19 cellular contexts compared by ENCODE assay signal in the genomic region with DNA sequence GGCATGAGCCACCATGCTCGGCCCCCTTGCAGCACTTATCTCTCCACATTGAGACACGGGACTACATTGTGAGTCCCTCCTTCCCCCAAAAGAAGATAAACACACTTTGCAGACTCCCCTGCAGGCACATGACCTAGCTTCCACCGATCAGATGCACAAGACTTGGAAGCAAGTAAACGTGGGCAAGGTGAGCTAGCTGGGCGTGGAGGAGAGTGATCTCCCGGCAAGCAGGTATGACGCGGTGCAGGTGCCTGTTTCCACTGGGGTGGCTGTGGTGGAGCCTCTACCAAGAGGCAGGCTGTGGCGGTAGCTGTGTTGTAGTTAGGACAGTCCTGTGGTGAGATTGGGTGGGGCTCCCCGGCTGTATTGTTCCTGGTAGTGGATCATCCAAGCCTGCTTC. TPM values are rescaled to one million over a fixed set of nuclear protein-coding genes. Genes with fewer than 3 reads are reported as not detected.
DNase-seq lines count a peak whose midpoint lies in the region; ATAC-seq, FAIRE-seq and TF ChIP-seq lines count a peak whose summit lies in the region.
"Had no signal": no experiment of that assay in that cellular context is flagged by ENCODE, and none has a peak within 500 bp of the region (broad histone marks: within the 10 kb centered on the region; RNA-seq: fewer than 3 reads in every experiment).

No MANE protein-coding gene starts in this region.

- WGBS in small intestine, 3 donors: 40 to 74% (median 56%) methylated on average over 10 of the region's 10 CpGs

- no peak for TF ChIP-seq POLR2A in vagina (IDR thresholded peaks at IDR 0.05)

- H3K79me2 ChIP-seq in PC-3 (ENCODE audit: low read length): no peaks in the 10 kb centered on the region

- H3K9ac ChIP-seq in PC-3 (ENCODE audit: low read length) (no peak overlapping the region), colonic mucosa (ENCODE audit: low read depth in 2 of 2, low read length in 2 of 2) (no peak overlapping the region)

- no peak overlapping the region for H3K4me2 ChIP-seq in PC-3 (ENCODE audit: low read length)

- no peaks in the 10 kb centered on the region for H3K36me3 Mint-ChIP-seq in stimulated activated effector memory CD8-positive, alpha-beta T cell treated with anti-CD3 and anti-CD28 coated beads, Interleukin-12 subunit alpha, Interleukin-12 subunit beta, amount 100 ng/mL, for 72 hours

- H3K27me3 ChIP-seq in PC-3 (ENCODE audit: low read length): no peaks in the 10 kb centered on the region
- no peaks in the 10 kb centered on the region for H3K27me3 ChIP-seq in colonic mucosa
- H3K27me3 ChIP-seq in foreskin keratinocyte: no peaks in the 10 kb centered on the region
- no peaks in the 10 kb centered on the region for H3K27me3 ChIP-seq in small intestine (ENCODE audit: control insufficient read depth in 2 of 2, insufficient read depth in 2 of 2, low read length in 2 of 2)
- H3K27me3 ChIP-seq in WERI-Rb-1 (ENCODE audit: insufficient read depth, low read depth, severe bottlenecking): no peaks in the 10 kb centered on the region
- no peaks in the 10 kb centered on the region for H3K27me3 ChIP-seq in vagina
- H3K27me3 ChIP-seq: SJCRH30 had no signal

- no peaks in the 10 kb centered on the region for H4K20me1 ChIP-seq in PC-3 (ENCODE audit: low read length)

- no peaks in the 10 kb centered on the region for H3K36me3 ChIP-seq in PC-3 (ENCODE audit: low read depth, low read length)
- H3K36me3 ChIP-seq in colonic mucosa: no peaks in the 10 kb centered on the region
- H3K36me3 ChIP-seq in small intestine (ENCODE audit: control insufficient read depth in 2 of 2, insufficient read depth in 2 of 2, low read length in 2 of 2): no peaks in the 10 kb centered on the region
- H3K36me3 ChIP-seq in WERI-Rb-1: no peaks in the 10 kb centered on the region
- H3K36me3 ChIP-seq in vagina: no peaks in the 10 kb centered on the region
- H3K36me3 ChIP-seq: HAP-1, SJCRH30 had no signal

- H3K4me3 ChIP-seq in PC-3 (ENCODE audit: low read length) (no peak overlapping the region), colonic mucosa (no peak overlapping the region), small intestine (ENCODE audit: low read depth in 1 of 2, low read length in 2 of 2) (no peak overlapping the region), WERI-Rb-1 (ENCODE audit: low read depth, low read length) (no peak overlapping the region), vagina (no peak overlapping the region)
- H3K4me3 ChIP-seq: HAP-1, SJCRH30 had no signal

- H3K9me2 ChIP-seq in PC-3 (replicated peaks; ENCODE audit: low read length): no peaks in the 10 kb centered on the region

- no peak overlapping the region for H3K27ac Mint-ChIP-seq in stimulated activated effector memory CD8-positive, alpha-beta T cell treated with anti-CD3 and anti-CD28 coated beads, Interleukin-12 subunit alpha, Interleukin-12 subunit beta, amount 100 ng/mL, for 72 hours

- intact Hi-C loops in PC-3 (cut with micrococcal nuclease): no loop called here
- intact Hi-C loops in colonic mucosa (cut with DNase I): no loop called here
- intact Hi-C loops in vagina (cut with DNase I): no loop called here

- DNase-seq in PC-3 (no peak), colonic mucosa (peak; percentile 70), foreskin keratinocyte (no peak), small intestine (peak; percentile 49), WERI-Rb-1 (no peak), vagina (ENCODE audit: extremely low spot score in 2 of 2) (no peak)
- no peak for DNase-seq in stimulated activated effector memory CD8-positive, alpha-beta T cell treated with anti-CD3 and anti-CD28 coated beads, Interleukin-12 subunit alpha, Interleukin-12 subunit beta, amount 100 ng/mL, for 72 hours (ENCODE audit: low spot score in 2 of 2)
- DNase-seq: ACHN, AML-193, DMS79 treated with DMSO at 0.1 percent for 48 hours, KBM-7, NCI-H1417, NCI-H187 treated with DMSO at 0.1 percent for 48 hours, NCI-H2227 treated with DMSO at 0.1 percent for 48 hours, NCI-H510A treated with DMSO at 0.1 percent for 48 hours, SJCRH30 had no signal

- no peak overlapping the region for H3K27ac ChIP-seq in PC-3 (ENCODE audit: low read length)
- H3K27ac ChIP-seq in colonic mucosa: no peak overlapping the region
- H3K27ac ChIP-seq in foreskin keratinocyte: no peak overlapping the region
- no peak overlapping the region for H3K27ac ChIP-seq in small intestine (ENCODE audit: low read depth in 1 of 2, low read length in 1 of 2)
- H3K27ac ChIP-seq in WERI-Rb-1: no peak overlapping the region
- H3K27ac ChIP-seq in vagina: no peak overlapping the region
- H3K27ac ChIP-seq: C4-2B, SJCRH30 had no signal

- no peaks in the 10 kb centered on the region for H3F3A ChIP-seq in PC-3 (ENCODE audit: low read length, unreplicated experiment)

- CTCF ChIA-PET in PC-3 (lab: Charles Lee): no interaction called here

- no peak for FAIRE-seq in small intestine (lab: Jason Lieb, UNC)

- no peak overlapping the region for H3K4me3 Mint-ChIP-seq in stimulated activated effector memory CD8-positive, alpha-beta T cell treated with anti-CD3 and anti-CD28 coated beads, Interleukin-12 subunit alpha, Interleukin-12 subunit beta, amount 100 ng/mL, for 72 hours

- BruUV-seq in PC-3 (replicated peaks; lab: Mats Ljungman, UMichigan): no TSS peak

- no peaks in the 10 kb centered on the region for H3K9me3 Mint-ChIP-seq in stimulated activated effector memory CD8-positive, alpha-beta T cell treated with anti-CD3 and anti-CD28 coated beads, Interleukin-12 subunit alpha, Interleukin-12 subunit beta, amount 100 ng/mL, for 72 hours

- no peak overlapping the region; the same call in 1 of the 2 replicates for H2AFZ ChIP-seq in PC-3 (ENCODE audit: low read length)

- TF ChIP-seq CTCF in PC-3 (conservative IDR thresholded peaks at IDR 0.05; ENCODE audit: low read depth, low read length) (no peak), colonic mucosa (IDR thresholded peaks at IDR 0.05) (no peak), foreskin keratinocyte (conservative IDR thresholded peaks at IDR 0.05) (no peak), WERI-Rb-1 (IDR thresholded peaks at IDR 0.05; ENCODE audit: low read depth, low read length) (no peak), vagina (IDR thresholded peaks at IDR 0.05) (no peak)

- H3K4me1 Mint-ChIP-seq in stimulated activated effector memory CD8-positive, alpha-beta T cell treated with anti-CD3 and anti-CD28 coated beads, Interleukin-12 subunit alpha, Interleukin-12 subunit beta, amount 100 ng/mL, for 72 hours: no peaks in the 10 kb centered on the region

- ATAC-seq in PC-3 (0 out of 2 replicates have a peak, but pooled peaks have one; percentile 5), foreskin keratinocyte (peak; percentile 25)
- ATAC-seq in stimulated activated effector memory CD8-positive, alpha-beta T cell treated with anti-CD3 and anti-CD28 coated beads, Interleukin-12 subunit alpha, Interleukin-12 subunit beta, amount 100 ng/mL, for 72 hours: no peak
- ATAC-seq: Panc1 had no signal

- H3K4me1 ChIP-seq in PC-3 (ENCODE audit: insufficient read depth, low read length) (peaks cover 18% of the 10 kb centered on the region), colonic mucosa (peaks cover 12% of the 10 kb centered on the region), foreskin keratinocyte (no peaks in the 10 kb centered on the region), small intestine (ENCODE audit: control insufficient read depth in 2 of 2, insufficient read depth in 1 of 2, low read depth in 1 of 2, low read length in 1 of 2) (peaks cover 0 to 11% of the 10 kb centered on the region in 2 donors), vagina (peaks cover 24% of the 10 kb centered on the region)
- H3K4me1 ChIP-seq: HAP-1, SJCRH30 had no signal

- H3K9me3 ChIP-seq in PC-3 (ENCODE audit: low read length) (no peaks in the 10 kb centered on the region), colonic mucosa (no peaks in the 10 kb centered on the region), small intestine (ENCODE audit: control insufficient read depth, low read depth) (no peaks in the 10 kb centered on the region), WERI-Rb-1 (ENCODE audit: severe bottlenecking) (no peaks in the 10 kb centered on the region), vagina (no peaks in the 10 kb centered on the region)
- H3K9me3 ChIP-seq: HAP-1, SJCRH30 had no signal

- POLR2A ChIA-PET in PC-3 (lab: Charles Lee; ENCODE audit: unreplicated experiment): no interaction called here

RNA-seq across cellular contexts. Expression of gene COMTD1, which starts 7.7 kb away (rescaled TPM):
- total RNA-seq in PC-3 (2014; rRNA removed) (183 and 214 TPM in 2 replicates), colonic mucosa (100 to 1,000 TPM in 1 of 2 donors, 10 to 100 TPM in 1; 62.6 to 117 TPM), foreskin keratinocyte (21.3 and 28.2 TPM in 2 replicates), vagina (80.0 TPM)
- polyA plus RNA-seq in foreskin keratinocyte (30.3 and 34.1 TPM in 2 replicates), small intestine (100 to 1,000 TPM; 132 to 510 (median 325) TPM)

RNA-seq across cellular contexts. Expression of gene VDAC2, which starts 32.8 kb away (rescaled TPM):
- total RNA-seq in PC-3 (2014; rRNA removed): 463 and 542 TPM in 2 replicates
- total RNA-seq in colonic mucosa: 100 to 1,000 TPM; 314 to 430 TPM
- total RNA-seq in foreskin keratinocyte: 231 and 234 TPM in 2 replicates
- 227 and 253 TPM in 2 replicates for polyA plus RNA-seq in foreskin keratinocyte
- 100 to 1,000 TPM; 181 to 313 (median 290) TPM for polyA plus RNA-seq in small intestine
- 127 TPM for total RNA-seq in vagina

Comparison
In these comparisons a context has a peak if more than half of its experiments do, and no peak if none do; other contexts are left out.
1. DNase-seq: peak in colonic mucosa (single experiment) and small intestine (single experiment); none in PC-3 (single experiment), foreskin keratinocyte (0 of 2), stimulated activated effector memory CD8-positive, alpha-beta T cell treated with anti-CD3 and anti-CD28 coated beads, Interleukin-12 subunit alpha, Interleukin-12 subunit beta, amount 100 ng/mL, for 72 hours (0 of 2), WERI-Rb-1 (single experiment) and vagina (0 of 2).